In genomic region chr1:44842415-44842762, GRCh38 we compare ENCODE assay signal across 9 cellular contexts. TPM values are rescaled to one million over a fixed set of nuclear protein-coding genes. Genes with fewer than 3 reads are reported as not detected.
DNase-seq lines count a peak whose midpoint lies in the region; ATAC-seq and TF ChIP-seq lines count a peak whose summit lies in the region.
"Had no signal": no experiment of that assay in that cellular context is flagged by ENCODE, and none has a peak within 500 bp of the region (broad histone marks: within the 10 kb centered on the region; RNA-seq: fewer than 3 reads in every experiment).

No MANE protein-coding gene starts in this region.

- peak overlapping the region; percentile 49 for H3K27ac ChIP-seq in A673 (ENCODE audit: low read depth, low read length, poor library complexity, severe bottlenecking)

- no peaks in the 10 kb centered on the region for H3K9me3 ChIP-seq in A673 (ENCODE audit: low read depth, low read length, poor library complexity, severe bottlenecking)

- no peak for DNase-seq in A673 (ENCODE audit: low spot score)
- DNase-seq in NCI-H69 (lab: John Stamatoyannopoulos, UW) = peak; percentile 34
- no peak for DNase-seq in endothelial cell (ENCODE audit: low spot score)
- DNase-seq in naive B cell = no peak
- DNase-seq in COR-L47 (lab: John Stamatoyannopoulos, UW) = no peak
- DNase-seq: NK-92 treated with Interleukin-12 subunit alpha and Interleukin-12 subunit beta, amount 100 ng/mL, for 24 hours had no signal

- POLR2A ChIA-PET in A673 (lab: Charles Lee; ENCODE audit: low non-redundant PET) = interaction anchor here (1.4 kb wide), 1 partner anchor 23 kb away, joined by 3 read pairs; no protein-coding TSS in a partner anchor

- peak overlapping the region; percentile 83 for H3K4me3 Mint-ChIP-seq in endothelial cell (ENCODE audit: unreplicated experiment)
- H3K4me3 Mint-ChIP-seq in naive B cell = peak overlapping the region in 7 of 8 donors; percentile 59 to 87 (median 71)

- H3K36me3 Mint-ChIP-seq in endothelial cell (ENCODE audit: low read depth, unreplicated experiment) = no peaks in the 10 kb centered on the region
- no peaks in the 10 kb centered on the region for H3K36me3 Mint-ChIP-seq in naive B cell

- ATAC-seq in naive B cell (ENCODE audit: low read depth in 2 of 2) (no peak), GM19023 (IDR thresholded peaks at IDR 0.05; ENCODE audit: unreplicated experiment) (no peak), GM21447 (IDR thresholded peaks at IDR 0.05; ENCODE audit: unreplicated experiment) (no peak)
- ATAC-seq in activated CD4-positive, CD25-positive, alpha-beta regulatory T cell treated with anti-CD3 and anti-CD28 coated beads, Interleukin-2, amount 50 U/mL, for 24 hours = no peak

- peaks cover 2% of the 10 kb centered on the region for H3K27me3 Mint-ChIP-seq in endothelial cell (ENCODE audit: unreplicated experiment)
- peaks cover 3 to 20% (median 10%) of the 10 kb centered on the region in 3 donors for H3K27me3 Mint-ChIP-seq in naive B cell

- H3K4me1 Mint-ChIP-seq in endothelial cell (ENCODE audit: unreplicated experiment) = peaks cover 4% of the 10 kb centered on the region
- H3K4me1 Mint-ChIP-seq in naive B cell = peaks cover 6 to 15% (median 8%) of the 10 kb centered on the region in 3 donors

- H3K9me3 Mint-ChIP-seq in endothelial cell (ENCODE audit: unreplicated experiment) (no peaks in the 10 kb centered on the region), naive B cell (no peaks in the 10 kb centered on the region)

- peak overlapping the region; percentile 58 for H3K4me3 ChIP-seq in A673 (ENCODE audit: low read depth, low read length, poor library complexity, severe bottlenecking)

- intact Hi-C loops in A673 (cut with micrococcal nuclease; ENCODE audit: unreplicated experiment) = loop anchor here (2.0 kb wide), 1 partner anchor 168 kb away; the partner anchor contains the start of gene HECTD3

- no peaks in the 10 kb centered on the region for H3K27me3 ChIP-seq in A673 (replicated peaks; ENCODE audit: insufficient read depth, low read depth, low read length, poor library complexity)

- no peaks in the 10 kb centered on the region for H3K4me1 ChIP-seq in A673 (ENCODE audit: insufficient read depth, low read length, poor library complexity, severe bottlenecking)

- BruUV-seq in A673 (replicated peaks; lab: Mats Ljungman, UMichigan) = no TSS peak

- no peak overlapping the region for H3K27ac Mint-ChIP-seq in endothelial cell (ENCODE audit: unreplicated experiment)
- peak overlapping the region in 1 of 6 donors; percentile 66 for H3K27ac Mint-ChIP-seq in naive B cell

- H3K36me3 ChIP-seq in A673 (ENCODE audit: insufficient read depth, low read length, poor library complexity, severe bottlenecking) = no peaks in the 10 kb centered on the region

- CTCF ChIA-PET in A673 (lab: Charles Lee) = no interaction called here

- TF ChIP-seq CTCF in A673 (conservative IDR thresholded peaks at IDR 0.05; ENCODE audit: low read depth, low read length) = no peak
- TF ChIP-seq CTCF in endothelial cell (IDR thresholded peaks at IDR 0.05; ENCODE audit: unreplicated experiment) = no peak

RNA-seq across cellular contexts. Expression of gene PTCH2, which starts 0.7 kb away (rescaled TPM):
- total RNA-seq in A673 (2021) (2.3 and 3.2 TPM in 2 replicates), endothelial cell (ENCODE audit: unreplicated experiment) (0.51 TPM)
- under 1 TPM in 1 of 6 donors, not detected in 5; 0.27 TPM for polyA plus RNA-seq in naive B cell (ENCODE audit: low read depth in 6 of 6)

RNA-seq across cellular contexts. Expression of gene BTBD19, which starts 34.1 kb away (rescaled TPM):
- total RNA-seq in A673 (2021) (10.3 and 12.6 TPM in 2 replicates), endothelial cell (ENCODE audit: unreplicated experiment) (10.4 TPM)
- polyA plus RNA-seq in naive B cell (ENCODE audit: low read depth in 6 of 6) = under 1 TPM in 3 of 6 donors, not detected in 3; 0.09 to 0.57 (median 0.31) TPM

RNA-seq across cellular contexts. Expression of gene DYNLT4, which starts 35.2 kb away (rescaled TPM):
- total RNA-seq in A673 (2021) = 0.44 and 0.54 TPM in 2 replicates
- 1.4 TPM for total RNA-seq in endothelial cell (ENCODE audit: unreplicated experiment)
- polyA plus RNA-seq in naive B cell (ENCODE audit: low read depth in 6 of 6) = not detected

RNA-seq across cellular contexts. Expression of gene PLK3, which starts 42.2 kb away (rescaled TPM):
- total RNA-seq in A673 (2021) = 10.8 and 15.6 TPM in 2 replicates
- 17.2 TPM for total RNA-seq in endothelial cell (ENCODE audit: unreplicated experiment)
- 1 to 10 TPM; 2.6 to 9.2 (median 5.0) TPM for polyA plus RNA-seq in naive B cell (ENCODE audit: low read depth in 6 of 6)

RNA-seq across cellular contexts. Expression of gene BEST4, which starts 54.4 kb away (rescaled TPM):
- total RNA-seq in A673 (2021) (not detected in 2 replicates), endothelial cell (ENCODE audit: unreplicated experiment) (0.18 TPM)
- polyA plus RNA-seq in naive B cell (ENCODE audit: low read depth in 6 of 6) = under 1 TPM in 1 of 6 donors, not detected in 5; 0.12 TPM
